Comparison of ENCODE assay signal across 9 cellular contexts in the genomic region with DNA sequence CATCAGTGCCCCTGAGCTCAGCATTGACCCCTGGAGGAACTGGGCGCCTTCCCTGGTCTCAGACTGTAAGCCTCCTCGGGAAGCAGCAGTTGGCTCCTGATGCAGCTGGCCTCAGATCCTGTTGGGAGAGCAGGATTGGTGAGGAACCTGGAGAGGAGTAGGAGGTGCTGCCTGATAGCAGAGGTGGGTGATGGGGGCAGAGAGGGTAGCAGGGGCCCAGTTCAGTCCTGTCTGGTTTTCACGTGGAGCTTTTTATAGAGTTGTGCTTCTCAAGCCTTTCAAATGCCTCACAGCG. TPM values are rescaled to one million over a fixed set of nuclear protein-coding genes. Genes with fewer than 3 reads are reported as not detected.
A peak's percentile ranks its signal among the peaks of the same experiment; 100 is the strongest.
DNase-seq lines count a peak whose midpoint lies in the region; ATAC-seq lines count a peak whose summit lies in the region.
"Had no signal": no experiment of that assay in that cellular context is flagged by ENCODE, and none has a peak within 500 bp of the region (broad histone marks: within the 10 kb centered on the region; RNA-seq: fewer than 3 reads in every experiment).

No MANE protein-coding gene starts in this region.

- DNase-seq in stimulated activated naive CD8-positive, alpha-beta T cell treated with anti-CD3 and anti-CD28 coated beads, Interleukin-15, Interleukin-2, amounts not matched to agents 100 U/mL and 50 U/mL, for 24 hours = no peak
- DNase-seq in activated CD4-positive, alpha-beta memory T cell treated with anti-CD3 and anti-CD28 coated beads, Interleukin-2, amount 10 ng/mL, durations not matched to agents 7 days and 5 days = no peak
- DNase-seq in mesendoderm = no peak
- no peak for DNase-seq in CD1c-positive myeloid dendritic cell (ENCODE audit: extremely low spot score)
- no peak for DNase-seq in GM23248
- no peak for DNase-seq in NCI-H524 (lab: John Stamatoyannopoulos, UW)
- DNase-seq: Caco-2 had no signal

- peak overlapping the region; percentile 90 for H3K27ac Mint-ChIP-seq in stimulated activated naive CD8-positive, alpha-beta T cell treated with anti-CD3 and anti-CD28 coated beads, Interleukin-15, Interleukin-2, amounts not matched to agents 100 ng/mL and 50 ng/mL, for 24 hours
- H3K27ac Mint-ChIP-seq in activated CD4-positive, alpha-beta memory T cell treated with anti-CD3 and anti-CD28 coated beads, Interleukin-2, amount 10 ng/mL, durations not matched to agents 7 days and 5 days = peak overlapping the region; percentile 95

- no peaks in the 10 kb centered on the region for H3K9me3 ChIP-seq in GM23248 (ENCODE audit: low read depth)
- H3K9me3 ChIP-seq: Caco-2 had no signal

- no peak overlapping the region for H2BK120ac ChIP-seq in mesendoderm (ENCODE audit: low read depth, low read length)

- POLR2A ChIA-PET in activated CD4-positive, alpha-beta memory T cell treated with anti-CD3 and anti-CD28 coated beads, Interleukin-2, amount 10 ng/mL, durations not matched to agents 7 days and 5 days (lab: Charles Lee) = interaction anchor here (0.5 to 3.9 kb wide), 14 partner anchors 10 to 336 kb away, joined by 3 to 48 read pairs (median 4); no protein-coding TSS in a partner anchor

- no peak overlapping the region for H2BK5ac ChIP-seq in mesendoderm (ENCODE audit: low read length)

- H2AK5ac ChIP-seq in mesendoderm (ENCODE audit: low read length) = no peak overlapping the region

- H3K9ac ChIP-seq in mesendoderm (ENCODE audit: low read length) = no peak overlapping the region
- no peak overlapping the region for H3K9ac ChIP-seq in GM23248

- peaks cover 88% of the 10 kb centered on the region for H3K4me1 Mint-ChIP-seq in stimulated activated naive CD8-positive, alpha-beta T cell treated with anti-CD3 and anti-CD28 coated beads, Interleukin-15, Interleukin-2, amounts not matched to agents 100 ng/mL and 50 ng/mL, for 24 hours (ENCODE audit: low read depth)
- peaks cover 73% of the 10 kb centered on the region for H3K4me1 Mint-ChIP-seq in activated CD4-positive, alpha-beta memory T cell treated with anti-CD3 and anti-CD28 coated beads, Interleukin-2, amount 10 ng/mL, durations not matched to agents 7 days and 5 days

- ATAC-seq in stimulated activated naive CD8-positive, alpha-beta T cell treated with anti-CD3 and anti-CD28 coated beads, Interleukin-15, Interleukin-2, amounts not matched to agents 100 U/mL and 50 U/mL, for 24 hours = no peak
- ATAC-seq in GM18520 (IDR thresholded peaks at IDR 0.05; ENCODE audit: unreplicated experiment) = no peak

- no peak overlapping the region for H3K18ac ChIP-seq in mesendoderm (ENCODE audit: low read length)

- no peaks in the 10 kb centered on the region for H3K36me3 ChIP-seq in mesendoderm (ENCODE audit: control insufficient read depth, insufficient read depth, low read length)
- H3K36me3 ChIP-seq in GM23248 (ENCODE audit: low read depth) = no peaks in the 10 kb centered on the region

- no peak overlapping the region for H2BK15ac ChIP-seq in mesendoderm (replicated peaks; ENCODE audit: low read depth)

- peak overlapping the region; percentile 76 for H3K4me3 Mint-ChIP-seq in stimulated activated naive CD8-positive, alpha-beta T cell treated with anti-CD3 and anti-CD28 coated beads, Interleukin-15, Interleukin-2, amounts not matched to agents 100 ng/mL and 50 ng/mL, for 24 hours
- peak overlapping the region; percentile 62 for H3K4me3 Mint-ChIP-seq in activated CD4-positive, alpha-beta memory T cell treated with anti-CD3 and anti-CD28 coated beads, Interleukin-2, amount 10 ng/mL, durations not matched to agents 7 days and 5 days

- H3K4ac ChIP-seq in mesendoderm (ENCODE audit: low read depth, low read length) = no peak overlapping the region

- no CpG with 5 or more reads among the region's 4 CpGs for WGBS in mesendoderm (ENCODE audit: extremely low coverage, insufficient coverage, low lambda C conversion rate)
- WGBS in GM23248 (ENCODE audit: low coverage in 1 of 2, low lambda C conversion rate in 2 of 2, missing lambda C conversion rate in 2 of 2), 2 experiments = 50 to 67% methylated on average over 3 to 4 of the region's 4 CpGs

- no peaks in the 10 kb centered on the region for H3K9me3 Mint-ChIP-seq in stimulated activated naive CD8-positive, alpha-beta T cell treated with anti-CD3 and anti-CD28 coated beads, Interleukin-15, Interleukin-2, amounts not matched to agents 100 ng/mL and 50 ng/mL, for 24 hours
- no peaks in the 10 kb centered on the region for H3K9me3 Mint-ChIP-seq in activated CD4-positive, alpha-beta memory T cell treated with anti-CD3 and anti-CD28 coated beads, Interleukin-2, amount 10 ng/mL, durations not matched to agents 7 days and 5 days

- H3K27me3 ChIP-seq in mesendoderm (ENCODE audit: insufficient read depth, low read length, poor library complexity) (no peaks in the 10 kb centered on the region), GM23248 (replicated peaks; ENCODE audit: insufficient read depth) (no peaks in the 10 kb centered on the region)

- no peak overlapping the region for H3K23ac ChIP-seq in mesendoderm (ENCODE audit: low read length)

- peak overlapping the region; percentile 25 for H3K56ac ChIP-seq in mesendoderm (ENCODE audit: low read length)

- H3K4me1 ChIP-seq in mesendoderm (ENCODE audit: control insufficient read depth, low read depth, low read length) (no peaks in the 10 kb centered on the region), GM23248 (ENCODE audit: insufficient read depth) (peaks cover 22% of the 10 kb centered on the region)

- H3K27me3 Mint-ChIP-seq in stimulated activated naive CD8-positive, alpha-beta T cell treated with anti-CD3 and anti-CD28 coated beads, Interleukin-15, Interleukin-2, amounts not matched to agents 100 ng/mL and 50 ng/mL, for 24 hours = no peaks in the 10 kb centered on the region
- no peaks in the 10 kb centered on the region for H3K27me3 Mint-ChIP-seq in activated CD4-positive, alpha-beta memory T cell treated with anti-CD3 and anti-CD28 coated beads, Interleukin-2, amount 10 ng/mL, durations not matched to agents 7 days and 5 days

- in situ Hi-C loops in GM23248 (cut with MboI) = no loop called here

- H3K27ac ChIP-seq in mesendoderm (ENCODE audit: low read depth, low read length) (no peak overlapping the region), GM23248 (no peak overlapping the region)

- H3K4me3 ChIP-seq in mesendoderm (ENCODE audit: low read length) = no peak overlapping the region
- no peak overlapping the region for H3K4me3 ChIP-seq in GM23248

- H4K5ac ChIP-seq in mesendoderm (ENCODE audit: low read length) = no peak overlapping the region

- CTCF ChIA-PET in activated CD4-positive, alpha-beta memory T cell treated with anti-CD3 and anti-CD28 coated beads, Interleukin-2, amount 10 ng/mL, durations not matched to agents 7 days and 5 days (lab: Charles Lee) = interaction anchor here (0.8 to 2.8 kb wide), 9 partner anchors 10 to 82 kb away, joined by 3 to 15 read pairs (median 5); no protein-coding TSS in a partner anchor

- no peaks in the 10 kb centered on the region for H3K79me2 ChIP-seq in mesendoderm (ENCODE audit: control insufficient read depth, insufficient read depth, low read length)
- H3K79me2 ChIP-seq in GM23248 (ENCODE audit: insufficient read depth) = no peaks in the 10 kb centered on the region

- no peaks in the 10 kb centered on the region for H4K20me1 ChIP-seq in GM23248 (ENCODE audit: insufficient read depth)

- no peaks in the 10 kb centered on the region for H3K9me2 ChIP-seq in GM23248 (ENCODE audit: insufficient read depth)

- no peak overlapping the region for H4K8ac ChIP-seq in mesendoderm (ENCODE audit: low read depth, low read length)

- H3K4me2 ChIP-seq in mesendoderm (ENCODE audit: low read length) (no peak overlapping the region), GM23248 (ENCODE audit: unreplicated experiment) (no peak overlapping the region)

- H3K36me3 Mint-ChIP-seq in stimulated activated naive CD8-positive, alpha-beta T cell treated with anti-CD3 and anti-CD28 coated beads, Interleukin-15, Interleukin-2, amounts not matched to agents 100 ng/mL and 50 ng/mL, for 24 hours (ENCODE audit: low read depth) = peaks cover 2% of the 10 kb centered on the region
- H3K36me3 Mint-ChIP-seq in activated CD4-positive, alpha-beta memory T cell treated with anti-CD3 and anti-CD28 coated beads, Interleukin-2, amount 10 ng/mL, durations not matched to agents 7 days and 5 days (ENCODE audit: low read depth) = peaks cover 20% of the 10 kb centered on the region

- 0 out of 2 replicates have a peak, but pooled peaks cover 4% of the 10 kb centered on the region for H3F3A ChIP-seq in GM23248 (ENCODE audit: insufficient read depth)

- no peak overlapping the region for H2AFZ ChIP-seq in GM23248

- peaks cover 4% of the 10 kb centered on the region for H3K79me1 ChIP-seq in mesendoderm (ENCODE audit: low read length)

RNA-seq across cellular contexts. Expression of gene ZNF750, which starts 23.8 kb away (rescaled TPM):
- total RNA-seq in activated CD4-positive, alpha-beta memory T cell treated with anti-CD3 and anti-CD28 coated beads, Interleukin-2, amount 10 ng/mL, durations not matched to agents 7 days and 5 days = not detected
- polyA plus RNA-seq in mesendoderm (2013, experiment 1 of 2) = not detected
- 0.01 TPM for polyA plus RNA-seq in mesendoderm (2013, experiment 2 of 2)
- not detected in 2 replicates for total RNA-seq in GM23248 (2014; rRNA removed; shearing (Covaris generic))
- polyA plus RNA-seq in GM23248 (2016; fragmentation: Nextera tagmentation; extraction: Ambion mirVana) = 0.11 TPM in 1 of 2 replicates, not detected in the other
